Comparison of ENCODE assay signal across 27 cellular contexts in the genomic region with DNA sequence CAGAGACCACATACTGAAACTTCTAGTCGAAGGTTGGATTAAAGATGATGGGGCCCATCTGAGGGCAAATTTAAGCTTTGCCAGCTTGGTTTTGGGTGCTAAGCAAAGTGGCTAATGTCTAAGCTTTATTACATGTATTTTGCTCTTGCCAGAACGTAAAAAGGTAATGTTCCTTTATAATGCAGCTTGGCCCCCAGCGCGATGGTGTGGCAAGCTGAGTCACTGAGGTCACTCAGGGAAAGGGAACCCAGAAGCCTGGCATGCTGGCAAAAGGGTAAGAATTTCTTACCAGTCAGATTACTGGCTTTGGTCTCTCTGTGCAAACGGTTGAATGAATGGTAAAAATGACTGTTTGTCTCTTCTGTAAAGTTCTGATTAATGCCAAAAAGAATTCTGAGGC.
"Had no signal": no experiment of that assay in that cellular context is flagged by ENCODE, and none has a peak within 500 bp of the region (broad histone marks: within the 10 kb centered on the region; RNA-seq: fewer than 3 reads in every experiment).

No MANE protein-coding gene starts in this region.

- H2AFZ ChIP-seq: hepatocyte had no signal

- H3K4me3 ChIP-seq: hepatocyte, left ventricle myocardium inferior, lung, pancreas, prostate gland, smooth muscle cell, testis, thyroid gland, transverse colon, upper lobe of left lung, vagina had no signal

- H3K27ac Mint-ChIP-seq: mesothelial cell of epicardium; naive thymus-derived CD4-positive, alpha-beta T cell; natural killer cell treated with Interleukin-12 subunit alpha and Interleukin-12 subunit beta and Interleukin-15 and Interleukin-18, amount 100 ng/mL, for 72 hours; stimulated activated memory B cell treated with anti-CD40 and anti-IgM and Interleukin-4, amounts not matched to agents 10 μg/mL and 1 μg/mL and 100 μg/mL, for 72 hours; stimulated activated naive CD8-positive, alpha-beta T cell treated with anti-CD3 and anti-CD28 coated beads, Interleukin-15, amount 100 ng/mL, for 72 hours had no signal

- DNase-seq: islet precursor cell; left ventricle myocardium inferior; mesendoderm; naive thymus-derived CD4-positive, alpha-beta T cell; pancreas; posterior cingulate gyrus; retina; right cardiac atrium; stimulated activated CD4-positive, alpha-beta T cell treated with anti-CD3 and anti-CD28 coated beads, Interleukin-1b, Interleukin-23, amount 100 ng/mL, for 48 hours; stimulated activated CD4-positive, alpha-beta T cell treated with anti-CD3 and anti-CD28 coated beads, Interleukin-2, amount 100 ng/mL, for 48 hours; stimulated activated CD4-positive, alpha-beta T cell treated with anti-CD3 and anti-CD28 coated beads, Interleukin-4, amount 100 ng/mL, for 4 hours; stimulated activated CD8-positive, alpha-beta memory T cell treated with anti-CD3 and anti-CD28 coated beads, Interleukin-4, amount 100 ng/mL, for 48 hours; stimulated activated naive CD4-positive, alpha-beta T cell treated with Interleukin-2 at 50 U/mL for 16 hours; stimulated activated naive CD8-positive, alpha-beta T cell treated with anti-CD3 and anti-CD28 coated beads, Interleukin-15, amount 100 ng/mL, for 72 hours; testis; thyroid gland; transverse colon; upper lobe of left lung had no signal

- H3K4me3 Mint-ChIP-seq: mesothelial cell of epicardium; naive thymus-derived CD4-positive, alpha-beta T cell; natural killer cell treated with Interleukin-12 subunit alpha and Interleukin-12 subunit beta and Interleukin-15 and Interleukin-18, amount 100 ng/mL, for 72 hours; stimulated activated memory B cell treated with anti-CD40 and anti-IgM and Interleukin-4, amounts not matched to agents 10 μg/mL and 1 μg/mL and 100 μg/mL, for 72 hours; stimulated activated naive CD8-positive, alpha-beta T cell treated with anti-CD3 and anti-CD28 coated beads, Interleukin-15, amount 100 ng/mL, for 72 hours had no signal

- H3K4me1 Mint-ChIP-seq: mesothelial cell of epicardium; naive thymus-derived CD4-positive, alpha-beta T cell; stimulated activated memory B cell treated with anti-CD40 and anti-IgM and Interleukin-4, amounts not matched to agents 10 μg/mL and 1 μg/mL and 100 μg/mL, for 72 hours; stimulated activated naive CD8-positive, alpha-beta T cell treated with anti-CD3 and anti-CD28 coated beads, Interleukin-15, amount 100 ng/mL, for 72 hours had no signal

- H3K4me1 ChIP-seq: left ventricle myocardium inferior, pancreas, prostate gland, testis, thyroid gland, transverse colon, upper lobe of left lung, vagina had no signal

- H3K36me3 Mint-ChIP-seq: naive thymus-derived CD4-positive, alpha-beta T cell; stimulated activated memory B cell treated with anti-CD40 and anti-IgM and Interleukin-4, amounts not matched to agents 10 μg/mL and 1 μg/mL and 100 μg/mL, for 72 hours had no signal

- H3K27me3 Mint-ChIP-seq: naive thymus-derived CD4-positive, alpha-beta T cell; natural killer cell treated with Interleukin-12 subunit alpha and Interleukin-12 subunit beta and Interleukin-15 and Interleukin-18, amount 100 ng/mL, for 72 hours; stimulated activated memory B cell treated with anti-CD40 and anti-IgM and Interleukin-4, amounts not matched to agents 10 μg/mL and 1 μg/mL and 100 μg/mL, for 72 hours; stimulated activated naive CD8-positive, alpha-beta T cell treated with anti-CD3 and anti-CD28 coated beads, Interleukin-15, amount 100 ng/mL, for 72 hours had no signal

- H3K9me3 ChIP-seq: pancreas, prostate gland, testis, thyroid gland, vagina had no signal

- H3K27ac ChIP-seq: hepatocyte, left ventricle myocardium inferior, pancreas, prostate gland, testis, thyroid gland, transverse colon, upper lobe of left lung, vagina had no signal

- H3K4me2 ChIP-seq: hepatocyte, smooth muscle cell had no signal

- H3K27me3 ChIP-seq: hepatocyte, pancreas, testis, thyroid gland, transverse colon, upper lobe of left lung, vagina had no signal

- H3K36me3 ChIP-seq: left ventricle myocardium inferior, pancreas, prostate gland, thyroid gland, transverse colon, upper lobe of left lung, vagina had no signal

- H3K79me2 ChIP-seq: hepatocyte had no signal

- ATAC-seq: naive thymus-derived CD4-positive, alpha-beta T cell; natural killer cell treated with Interleukin-12 subunit alpha and Interleukin-12 subunit beta and Interleukin-15 and Interleukin-18, amount 100 ng/mL, for 72 hours; pancreas; right cardiac atrium; sciatic nerve; stimulated activated memory B cell treated with anti-CD40 and anti-IgM and Interleukin-4, amounts not matched to agents 10 μg/mL and 1 μg/mL and 100 μg/mL, for 72 hours; stimulated activated naive CD8-positive, alpha-beta T cell treated with anti-CD3 and anti-CD28 coated beads, Interleukin-15, amount 100 ng/mL, for 72 hours had no signal
